Comparison of ENCODE assay signal across 15 cellular contexts in genomic region chr12:53975816-53976152, GRCh38. TPM values are rescaled to one million over a fixed set of nuclear protein-coding genes. Genes with fewer than 3 reads are reported as not detected.
DNase-seq lines count a peak whose midpoint lies in the region; ATAC-seq and TF ChIP-seq lines count a peak whose summit lies in the region.
"Had no signal": no experiment of that assay in that cellular context is flagged by ENCODE, and none has a peak within 500 bp of the region (broad histone marks: within the 10 kb centered on the region; RNA-seq: fewer than 3 reads in every experiment).

No MANE protein-coding gene starts in this region.

- H3K4me2 ChIP-seq in smooth muscle cell, result no peak overlapping the region

- intact Hi-C loops in CD4-positive, alpha-beta T cell (cut with DNase I, micrococcal nuclease), result no loop called here

- ATAC-seq in CD4-positive, alpha-beta T cell (ENCODE audit: poor library complexity), result no peak
- no peak for ATAC-seq in effector memory CD8-positive, alpha-beta T cell (replicated peaks)
- ATAC-seq: activated CD4-positive, CD25-positive, alpha-beta regulatory T cell treated with anti-CD3 and anti-CD28 coated beads, Interleukin-2, amount 50 U/mL, for 24 hours; gastrocnemius medialis had no signal

- no peak for TF ChIP-seq CTCF in CD4-positive, alpha-beta T cell (IDR thresholded peaks at IDR 0.05)
- TF ChIP-seq CTCF in HEK293 (tag by site-specific recombination; IDR thresholded peaks at IDR 0.05), result no peak
- TF ChIP-seq CTCF in progenitor cell of endocrine pancreas (IDR thresholded peaks at IDR 0.05; ENCODE audit: unreplicated experiment), result no peak
- no peak for TF ChIP-seq CTCF in smooth muscle cell (IDR thresholded peaks at IDR 0.05; ENCODE audit: borderline replicate concordance, insufficient read depth, poor library complexity, severe bottlenecking)

- no peak overlapping the region for H3K9ac ChIP-seq in smooth muscle cell (ENCODE audit: low read depth)

- 16% methylated on average over 11 of the region's 11 CpGs for WGBS in smooth muscle cell (ENCODE audit: low lambda C conversion rate)

- H3K36me3 Mint-ChIP-seq in CD4-positive, alpha-beta T cell (ENCODE audit: low read depth), result peaks cover 5% of the 10 kb centered on the region
- H3K36me3 Mint-ChIP-seq in effector memory CD8-positive, alpha-beta T cell (ENCODE audit: insufficient read depth), result peaks cover 41% of the 10 kb centered on the region
- H3K36me3 Mint-ChIP-seq in progenitor cell of endocrine pancreas (ENCODE audit: insufficient read depth), result no peaks in the 10 kb centered on the region

- H3K27me3 Mint-ChIP-seq in CD4-positive, alpha-beta T cell, result peaks cover 97% of the 10 kb centered on the region
- peaks cover 90 to 100% of the 10 kb centered on the region in 2 donors for H3K27me3 Mint-ChIP-seq in effector memory CD8-positive, alpha-beta T cell
- H3K27me3 Mint-ChIP-seq in progenitor cell of endocrine pancreas, result peaks cover 93% of the 10 kb centered on the region

- H3K27ac Mint-ChIP-seq in CD4-positive, alpha-beta T cell, result no peak overlapping the region
- no peak overlapping the region for H3K27ac Mint-ChIP-seq in effector memory CD8-positive, alpha-beta T cell
- peak overlapping the region; percentile 79 for H3K27ac Mint-ChIP-seq in progenitor cell of endocrine pancreas

- peak overlapping the region; percentile 70 for H3K4me3 Mint-ChIP-seq in CD4-positive, alpha-beta T cell
- H3K4me3 Mint-ChIP-seq in effector memory CD8-positive, alpha-beta T cell, result peak overlapping the region; percentile 12 to 74
- H3K4me3 Mint-ChIP-seq in progenitor cell of endocrine pancreas (ENCODE audit: low read depth), result no peak overlapping the region

- H3K4me3 ChIP-seq in HEK293 (ENCODE audit: low read depth, low read length) (no peak overlapping the region), smooth muscle cell (no peak overlapping the region)

- H3F3A ChIP-seq in smooth muscle cell (ENCODE audit: low read depth), result no peaks in the 10 kb centered on the region

- H3K27ac ChIP-seq in CD4-positive, alpha-beta T cell (ENCODE audit: low read depth, low read length), result no peak overlapping the region
- H3K27ac ChIP-seq in HEK293 (ENCODE audit: extremely low read depth, low read depth, low read length) (no peak overlapping the region; the same call in 1 of the 2 replicates), smooth muscle cell (ENCODE audit: low read depth) (no peak overlapping the region)
- H3K27ac ChIP-seq: vagina had no signal

- H3K27me3 ChIP-seq in CD4-positive, alpha-beta T cell (ENCODE audit: control insufficient read depth, insufficient read depth, low read length), result peaks cover 98% of the 10 kb centered on the region
- H3K27me3 ChIP-seq in smooth muscle cell (ENCODE audit: low read depth), result peaks cover 100% of the 10 kb centered on the region

- H3K4me1 ChIP-seq in HEK293 (ENCODE audit: control insufficient read depth, insufficient read depth, low read length) (peaks cover 59% of the 10 kb centered on the region), smooth muscle cell (ENCODE audit: low read depth) (peaks cover 4% of the 10 kb centered on the region)

- POLR2A ChIA-PET in CD4-positive, alpha-beta T cell (lab: Charles Lee), result interaction anchor here (1.2 kb wide), 1 partner anchor 9 kb away, joined by 5 read pairs; no protein-coding TSS in a partner anchor
- POLR2A ChIA-PET in HEK293 (lab: Yijun Ruan, JAX), result interaction anchor here (0.6 kb wide), 1 partner anchor 19 kb away, joined by 4 read pairs; no protein-coding TSS in a partner anchor

- peaks cover 34% of the 10 kb centered on the region for H3K4me1 Mint-ChIP-seq in CD4-positive, alpha-beta T cell (ENCODE audit: low read depth)
- H3K4me1 Mint-ChIP-seq in effector memory CD8-positive, alpha-beta T cell (ENCODE audit: low read depth in 2 of 2), result peaks cover 15 to 17% of the 10 kb centered on the region in 2 donors
- H3K4me1 Mint-ChIP-seq in progenitor cell of endocrine pancreas (ENCODE audit: low read depth), result no peaks in the 10 kb centered on the region

- no peaks in the 10 kb centered on the region for H3K9me3 Mint-ChIP-seq in CD4-positive, alpha-beta T cell
- no peaks in the 10 kb centered on the region for H3K9me3 Mint-ChIP-seq in effector memory CD8-positive, alpha-beta T cell
- no peaks in the 10 kb centered on the region for H3K9me3 Mint-ChIP-seq in progenitor cell of endocrine pancreas (ENCODE audit: low read depth)

- H3K9me3 ChIP-seq in CD4-positive, alpha-beta T cell (ENCODE audit: control insufficient read depth, low read length), result no peaks in the 10 kb centered on the region
- H3K9me3 ChIP-seq in HEK293 (ENCODE audit: control insufficient read depth, insufficient read depth, low read depth, low read length) (no peaks in the 10 kb centered on the region), smooth muscle cell (replicated peaks; ENCODE audit: low read depth) (no peaks in the 10 kb centered on the region)
- H3K9me3 ChIP-seq: gastrocnemius medialis, vagina had no signal

- no peaks in the 10 kb centered on the region for H3K79me2 ChIP-seq in smooth muscle cell (ENCODE audit: low read depth)

- H3K36me3 ChIP-seq in HEK293 (ENCODE audit: control insufficient read depth in 2 of 2, insufficient read depth in 1 of 2, low read length in 2 of 2), result no peaks in the 10 kb centered on the region
- no peaks in the 10 kb centered on the region for H3K36me3 ChIP-seq in smooth muscle cell (ENCODE audit: low read depth)
- H3K36me3 ChIP-seq: gastrocnemius medialis, vagina had no signal

- H4K20me1 ChIP-seq in smooth muscle cell (ENCODE audit: low read depth), result no peaks in the 10 kb centered on the region

- CTCF ChIA-PET in CD4-positive, alpha-beta T cell (lab: Charles Lee), result no interaction called here
- CTCF ChIA-PET in HEK293 (lab: Yijun Ruan, JAX), result interaction anchor here (0.6 to 0.8 kb wide), 2 partner anchors 232 to 272 kb away, joined by 3 to 5 read pairs; no protein-coding TSS in a partner anchor

- DNase-seq in CD4-positive, alpha-beta T cell, result no peak
- no peak for DNase-seq in effector memory CD8-positive, alpha-beta T cell
- no peak for DNase-seq in progenitor cell of endocrine pancreas (ENCODE audit: low spot score, unreplicated experiment)
- DNase-seq in NCI-H187 (lab: John Stamatoyannopoulos, UW), result no peak
- no peak for DNase-seq in NCI-H146 (lab: John Stamatoyannopoulos, UW)
- no peak for DNase-seq in smooth muscle cell (lab: John Stamatoyannopoulos, UW; ENCODE audit: unreplicated experiment)
- DNase-seq: activated effector memory CD4-positive, alpha-beta T cell treated with Interleukin-2 at 50 U/mL for 16 hours; gastrocnemius medialis; NCI-H1092; NCI-H2227 treated with DMSO at 0.1 percent for 48 hours had no signal

- no peak overlapping the region for H2AFZ ChIP-seq in smooth muscle cell (ENCODE audit: low read depth)

TF ChIP-seq in HEK293, 187 proteins besides CTCF, POLR2A, EP300 and RAD21:
- TF ChIP-seq ZBTB11 (tag by site-specific recombination; conservative IDR thresholded peaks at IDR 0.05; ENCODE audit: low read depth) (0 out of 2 replicates have a peak, but pooled peaks have one; percentile 4), ZNF785 (tag by site-specific recombination; IDR thresholded peaks at IDR 0.05) (no peak)

RNA-seq across cellular contexts. Expression of gene HOTAIR, which starts 1.0 kb away (rescaled TPM):
- not detected for total RNA-seq in CD4-positive, alpha-beta T cell
- total RNA-seq in progenitor cell of endocrine pancreas (not detected in 2 replicates), smooth muscle cell (not detected in 2 replicates)
- 0.43 and 0.51 TPM in 2 replicates for polyA plus RNA-seq in smooth muscle cell
- total RNA-seq: bronchial epithelial cell, vagina had no signal

RNA-seq across cellular contexts. Expression of gene HOXC11, which starts 2.9 kb away (rescaled TPM):
- not detected for total RNA-seq in CD4-positive, alpha-beta T cell
- total RNA-seq in progenitor cell of endocrine pancreas, result not detected in 2 replicates
- total RNA-seq in smooth muscle cell, result 0.27 and 0.72 TPM in 2 replicates
- polyA plus RNA-seq in smooth muscle cell, result 0.23 and 0.25 TPM in 2 replicates
- total RNA-seq: bronchial epithelial cell, vagina had no signal

RNA-seq across cellular contexts. Expression of gene HOXC10, which starts 9.2 kb away (rescaled TPM):
- not detected for total RNA-seq in CD4-positive, alpha-beta T cell
- total RNA-seq in progenitor cell of endocrine pancreas, result not detected in 2 replicates
- not detected in 2 replicates for total RNA-seq in smooth muscle cell
- polyA plus RNA-seq in smooth muscle cell, result 0.66 and 0.67 TPM in 2 replicates
- total RNA-seq: bronchial epithelial cell, vagina had no signal

RNA-seq across cellular contexts. Expression of gene HOXC12, which starts 21.1 kb away (rescaled TPM):
- not detected for total RNA-seq in CD4-positive, alpha-beta T cell
- total RNA-seq in progenitor cell of endocrine pancreas, result not detected in 2 replicates
- total RNA-seq in smooth muscle cell, result not detected in 2 replicates
- polyA plus RNA-seq in smooth muscle cell, result 0.32 TPM in 1 of 2 replicates, not detected in the other
- total RNA-seq: bronchial epithelial cell, G401, gastrocnemius medialis, vagina had no signal

RNA-seq across cellular contexts. Expression of gene HOXC9, which starts 24.2 kb away (rescaled TPM):
- not detected for total RNA-seq in CD4-positive, alpha-beta T cell
- total RNA-seq in progenitor cell of endocrine pancreas (not detected in 2 replicates), smooth muscle cell (0.54 and 1.2 TPM in 2 replicates)
- 2.5 and 2.7 TPM in 2 replicates for polyA plus RNA-seq in smooth muscle cell
- total RNA-seq: bronchial epithelial cell, vagina had no signal
